8 cellular contexts compared by ENCODE assay signal in genomic region chr19:42175952-42176648, GRCh38. TPM values are rescaled to one million over a fixed set of nuclear protein-coding genes. Genes with fewer than 3 reads are reported as not detected.
A peak's percentile ranks its signal among the peaks of the same experiment; 100 is the strongest.
DNase-seq lines count a peak whose midpoint lies in the region; ATAC-seq and TF ChIP-seq lines count a peak whose summit lies in the region.

No MANE protein-coding gene starts in this region.

- H3K36me3 Mint-ChIP-seq in activated CD8-positive, alpha-beta T cell treated with anti-CD3 and anti-CD28 coated beads for 36 hours (ENCODE audit: low read depth): no peaks in the 10 kb centered on the region

- H3K4me3 ChIP-seq in HUES6 (ENCODE audit: low read depth, low read length): peak overlapping the region; percentile 59
- H3K4me3 ChIP-seq in left ventricle myocardium inferior: peak overlapping the region; percentile 64
- peak overlapping the region; percentile 45 to 59 (median 48) for H3K4me3 ChIP-seq in gastrocnemius medialis

- POLR2A ChIA-PET in activated CD8-positive, alpha-beta T cell treated with anti-CD3 and anti-CD28 coated beads for 36 hours (lab: Charles Lee): interaction anchor here (0.6 to 1.2 kb wide), 7 partner anchors 9 to 150 kb away, joined by 3 to 4 read pairs (median 3); no protein-coding TSS in a partner anchor

- H3K27ac ChIP-seq in HUES6 (ENCODE audit: low read depth, low read length): no peak overlapping the region
- H3K27ac ChIP-seq in left ventricle myocardium inferior (replicated peaks): no peak overlapping the region
- no peak overlapping the region for H3K27ac ChIP-seq in gastrocnemius medialis

- H3K9ac ChIP-seq in HUES6 (ENCODE audit: low read length): no peak overlapping the region

- H3K4me1 Mint-ChIP-seq in activated CD8-positive, alpha-beta T cell treated with anti-CD3 and anti-CD28 coated beads for 36 hours (ENCODE audit: low read depth): peaks cover 12% of the 10 kb centered on the region

- peaks cover 17% of the 10 kb centered on the region for H3K27me3 Mint-ChIP-seq in activated CD8-positive, alpha-beta T cell treated with anti-CD3 and anti-CD28 coated beads for 36 hours

- TF ChIP-seq CTCF in activated CD8-positive, alpha-beta T cell treated with anti-CD3 and anti-CD28 coated beads for 36 hours (IDR thresholded peaks at IDR 0.05): no peak
- TF ChIP-seq CTCF in left ventricle myocardium inferior (IDR thresholded peaks at IDR 0.05; ENCODE audit: borderline replicate concordance) (no peak), gastrocnemius medialis (IDR thresholded peaks at IDR 0.05 in 4 of 5, conservative IDR thresholded peaks at IDR 0.05 in 1 of 5) (no peak)

- peak overlapping the region; percentile 66 for H3K4me3 Mint-ChIP-seq in activated CD8-positive, alpha-beta T cell treated with anti-CD3 and anti-CD28 coated beads for 36 hours

- DNase-seq in Ammon's horn (ENCODE audit: low spot score): peak; percentile 60
- DNase-seq in activated CD8-positive, alpha-beta T cell treated with anti-CD3 and anti-CD28 coated beads for 36 hours: peak; percentile 37
- no peak for DNase-seq in left ventricle myocardium inferior
- DNase-seq in gastrocnemius medialis: no peak
- no peak for DNase-seq in SIG-M5 (lab: John Stamatoyannopoulos, UW)
- DNase-seq in DMS153 (lab: John Stamatoyannopoulos, UW): no peak
- no peak for DNase-seq in SHP77 (lab: John Stamatoyannopoulos, UW)

- CTCF ChIA-PET in activated CD8-positive, alpha-beta T cell treated with anti-CD3 and anti-CD28 coated beads for 36 hours (lab: Charles Lee): interaction anchor here (0.6 to 3.3 kb wide), 20 partner anchors 9 to 142 kb away, joined by 3 to 21 read pairs (median 4); partner anchors contain the start of genes DEDD2 and POU2F2

- intact Hi-C loops in activated CD8-positive, alpha-beta T cell treated with anti-CD3 and anti-CD28 coated beads for 36 hours (cut with micrococcal nuclease): no loop called here
- intact Hi-C loops in left ventricle myocardium inferior (cut with micrococcal nuclease): no loop called here
- intact Hi-C loops in gastrocnemius medialis (cut with DNase I; ENCODE audit: low total_unique reads): no loop called here

- in situ Hi-C loops in gastrocnemius medialis (cut with MboI; ENCODE audit: low sequenced_read_pairs in 4 of 4): no loop called here

- no peaks in the 10 kb centered on the region for H3K9me3 Mint-ChIP-seq in activated CD8-positive, alpha-beta T cell treated with anti-CD3 and anti-CD28 coated beads for 36 hours

- H3K4me1 ChIP-seq in HUES6 (ENCODE audit: control insufficient read depth, insufficient read depth, low read length) (peaks cover 9% of the 10 kb centered on the region; the same call in 1 of the 2 replicates), left ventricle myocardium inferior (peaks cover 16% of the 10 kb centered on the region), gastrocnemius medialis (peaks cover 7 to 9% of the 10 kb centered on the region in 2 donors)

- H3K9me3 ChIP-seq in HUES6 (ENCODE audit: control insufficient read depth, insufficient read depth, low read depth, low read length): no peaks in the 10 kb centered on the region
- no peaks in the 10 kb centered on the region for H3K9me3 ChIP-seq in left ventricle myocardium inferior (replicated peaks)
- no peaks in the 10 kb centered on the region for H3K9me3 ChIP-seq in gastrocnemius medialis

- H3K27ac Mint-ChIP-seq in activated CD8-positive, alpha-beta T cell treated with anti-CD3 and anti-CD28 coated beads for 36 hours: no peak overlapping the region

- H3K27me3 ChIP-seq in HUES6 (ENCODE audit: control insufficient read depth, insufficient read depth, low read length) (peaks cover 93% of the 10 kb centered on the region), left ventricle myocardium inferior (ENCODE audit: low read depth) (peaks cover 91% of the 10 kb centered on the region), gastrocnemius medialis (peaks cover 61 to 75% (median 70%) of the 10 kb centered on the region in 3 donors)

- no peak for TF ChIP-seq POLR2A in gastrocnemius medialis (IDR thresholded peaks at IDR 0.05)

- ATAC-seq in activated CD8-positive, alpha-beta T cell treated with anti-CD3 and anti-CD28 coated beads for 36 hours: no peak
- ATAC-seq in gastrocnemius medialis: no peak

- H3K36me3 ChIP-seq in HUES6 (ENCODE audit: control insufficient read depth, insufficient read depth, low read length) (no peaks in the 10 kb centered on the region), left ventricle myocardium inferior (no peaks in the 10 kb centered on the region), gastrocnemius medialis (no peaks in the 10 kb centered on the region)

RNA-seq across cellular contexts. Expression of gene DEDD2, which starts 41.4 kb away (rescaled TPM):
- total RNA-seq in activated CD8-positive, alpha-beta T cell treated with anti-CD3 and anti-CD28 coated beads for 36 hours: 10 to 100 TPM; 21.7 to 22.5 TPM
- 15.8 TPM for total RNA-seq in left ventricle myocardium inferior
- 10 to 100 TPM; 22.5 to 33.6 (median 29.2) TPM for total RNA-seq in gastrocnemius medialis

RNA-seq across cellular contexts. Expression of gene POU2F2, which starts 43.9 kb away (rescaled TPM):
- total RNA-seq in activated CD8-positive, alpha-beta T cell treated with anti-CD3 and anti-CD28 coated beads for 36 hours: 10 to 100 TPM; 37.7 to 40.7 TPM
- total RNA-seq in left ventricle myocardium inferior (1.2 TPM), gastrocnemius medialis (1 to 10 TPM in 2 of 4 donors, under 1 TPM in 1, not detected in 1; 0.26 to 1.7 (median 1.6) TPM)

RNA-seq across cellular contexts. Expression of gene ZNF526, which starts 44.0 kb away (rescaled TPM):
- total RNA-seq in activated CD8-positive, alpha-beta T cell treated with anti-CD3 and anti-CD28 coated beads for 36 hours: 10 to 100 TPM; 12.0 to 12.3 TPM
- total RNA-seq in left ventricle myocardium inferior: 5.9 TPM
- 1 to 10 TPM; 3.3 to 5.8 (median 4.9) TPM for total RNA-seq in gastrocnemius medialis

Comparison
In these comparisons a context has a peak if more than half of its experiments do, and no peak if none do; other contexts are left out.
1. DNase-seq: peak in Ammon's horn (single experiment) and activated CD8-positive, alpha-beta T cell treated with anti-CD3 and anti-CD28 coated beads for 36 hours (single experiment); none in left ventricle myocardium inferior (single experiment), gastrocnemius medialis (0 of 2), SIG-M5 (single experiment), DMS153 (single experiment) and SHP77 (0 of 2).
2. RNA of gene POU2F2, which starts 43.9 kb away (total RNA-seq): 37.7 to 40.7 TPM in activated CD8-positive, alpha-beta T cell treated with anti-CD3 and anti-CD28 coated beads for 36 hours; 0.26 to 1.7 TPM in gastrocnemius medialis and 1.2 TPM in left ventricle myocardium inferior (single experiment); every median in the first group is over 10 times any median in the second.
3. Peak in every context shown above with its lines, with median percentiles within 50 percentile points of each other: H3K4me3 ChIP-seq.